Comparison of ENCODE assay signal across 8 cellular contexts in genomic region chr19:17473041-17473440, GRCh38. TPM values are rescaled to one million over a fixed set of nuclear protein-coding genes. Genes with fewer than 3 reads are reported as not detected.
DNase-seq lines count a peak whose midpoint lies in the region; ATAC-seq and FAIRE-seq lines count a peak whose summit lies in the region.
"Had no signal": no experiment of that assay in that cellular context is flagged by ENCODE, and none has a peak within 500 bp of the region (broad histone marks: within the 10 kb centered on the region; RNA-seq: fewer than 3 reads in every experiment).

No MANE protein-coding gene starts in this region.

- H3K36me3 Mint-ChIP-seq in activated naive CD8-positive, alpha-beta T cell treated with anti-CD3 and anti-CD28 coated beads, Interleukin-2, amount 10 ng/mL, durations not matched to agents 7 days and 5 days = no peaks in the 10 kb centered on the region
- H3K36me3 Mint-ChIP-seq in activated naive CD8-positive, alpha-beta T cell treated with anti-CD3 and anti-CD28 coated beads, Interleukin-2, amount 50 U/mL, for 24 hours (ENCODE audit: low read depth) = no peaks in the 10 kb centered on the region

- H3K36me3 ChIP-seq in small intestine (ENCODE audit: control insufficient read depth in 2 of 2, insufficient read depth in 2 of 2, low read length in 2 of 2) = no peaks in the 10 kb centered on the region
- H3K36me3 ChIP-seq: suprapubic skin had no signal

- DNase-seq in activated naive CD8-positive, alpha-beta T cell treated with anti-CD3 and anti-CD28 coated beads, Interleukin-2, amount 10 ng/mL, durations not matched to agents 7 days and 5 days = no peak
- DNase-seq in activated naive CD8-positive, alpha-beta T cell treated with anti-CD3 and anti-CD28 coated beads, Interleukin-2, amount 50 U/mL, for 24 hours = no peak
- DNase-seq in amniotic epithelial cell (ENCODE audit: low read depth) (peak; percentile 77), small intestine (peak; percentile 44), anterior cingulate cortex (lab: John Stamatoyannopoulos, UW) (no peak)
- DNase-seq: caudate nucleus had no signal

- H3K27ac ChIP-seq in small intestine (ENCODE audit: low read depth in 1 of 2, low read length in 1 of 2) = no peak overlapping the region
- H3K27ac ChIP-seq: suprapubic skin had no signal

- H3K27ac Mint-ChIP-seq in activated naive CD8-positive, alpha-beta T cell treated with anti-CD3 and anti-CD28 coated beads, Interleukin-2, amount 10 ng/mL, durations not matched to agents 7 days and 5 days = peak overlapping the region; percentile 30
- no peak overlapping the region for H3K27ac Mint-ChIP-seq in activated naive CD8-positive, alpha-beta T cell treated with anti-CD3 and anti-CD28 coated beads, Interleukin-2, amount 50 U/mL, for 24 hours

- no peaks in the 10 kb centered on the region for H3K9me3 Mint-ChIP-seq in activated naive CD8-positive, alpha-beta T cell treated with anti-CD3 and anti-CD28 coated beads, Interleukin-2, amount 10 ng/mL, durations not matched to agents 7 days and 5 days
- H3K9me3 Mint-ChIP-seq in activated naive CD8-positive, alpha-beta T cell treated with anti-CD3 and anti-CD28 coated beads, Interleukin-2, amount 50 U/mL, for 24 hours = no peaks in the 10 kb centered on the region

- no peaks in the 10 kb centered on the region for H3K4me1 ChIP-seq in small intestine (ENCODE audit: control insufficient read depth in 2 of 2, insufficient read depth in 1 of 2, low read depth in 1 of 2, low read length in 1 of 2)

- no peaks in the 10 kb centered on the region for H3K9me3 ChIP-seq in small intestine (ENCODE audit: control insufficient read depth, low read depth)
- H3K9me3 ChIP-seq: suprapubic skin had no signal

- peaks cover 22% of the 10 kb centered on the region for H3K4me1 Mint-ChIP-seq in activated naive CD8-positive, alpha-beta T cell treated with anti-CD3 and anti-CD28 coated beads, Interleukin-2, amount 10 ng/mL, durations not matched to agents 7 days and 5 days
- H3K4me1 Mint-ChIP-seq in activated naive CD8-positive, alpha-beta T cell treated with anti-CD3 and anti-CD28 coated beads, Interleukin-2, amount 50 U/mL, for 24 hours = peaks cover 24% of the 10 kb centered on the region

- FAIRE-seq in small intestine (lab: Jason Lieb, UNC) = no peak

- H3K27me3 Mint-ChIP-seq in activated naive CD8-positive, alpha-beta T cell treated with anti-CD3 and anti-CD28 coated beads, Interleukin-2, amount 10 ng/mL, durations not matched to agents 7 days and 5 days = peaks cover 11% of the 10 kb centered on the region
- no peaks in the 10 kb centered on the region for H3K27me3 Mint-ChIP-seq in activated naive CD8-positive, alpha-beta T cell treated with anti-CD3 and anti-CD28 coated beads, Interleukin-2, amount 50 U/mL, for 24 hours

- no peak overlapping the region for H3K4me3 ChIP-seq in small intestine (ENCODE audit: low read depth in 1 of 2, low read length in 2 of 2)
- H3K4me3 ChIP-seq: suprapubic skin had no signal

- H3K4me3 Mint-ChIP-seq in activated naive CD8-positive, alpha-beta T cell treated with anti-CD3 and anti-CD28 coated beads, Interleukin-2, amount 10 ng/mL, durations not matched to agents 7 days and 5 days = no peak overlapping the region
- H3K4me3 Mint-ChIP-seq in activated naive CD8-positive, alpha-beta T cell treated with anti-CD3 and anti-CD28 coated beads, Interleukin-2, amount 50 U/mL, for 24 hours = no peak overlapping the region

- POLR2A ChIA-PET in activated naive CD8-positive, alpha-beta T cell treated with anti-CD3 and anti-CD28 coated beads, Interleukin-2, amount 10 ng/mL, durations not matched to agents 7 days and 5 days (lab: Charles Lee) = no interaction called here

- H3K27me3 ChIP-seq in small intestine (ENCODE audit: control insufficient read depth in 2 of 2, insufficient read depth in 2 of 2, low read length in 2 of 2) = no peaks in the 10 kb centered on the region
- H3K27me3 ChIP-seq: suprapubic skin had no signal

- WGBS in small intestine, 3 donors = 46 to 72% (median 50%) methylated on average over 9 of the region's 9 CpGs

- ATAC-seq in activated naive CD8-positive, alpha-beta T cell treated with anti-CD3 and anti-CD28 coated beads, Interleukin-2, amount 10 ng/mL, durations not matched to agents 7 days and 5 days (ENCODE audit: low read depth) = no peak
- ATAC-seq in activated naive CD8-positive, alpha-beta T cell treated with anti-CD3 and anti-CD28 coated beads, Interleukin-2, amount 50 U/mL, for 24 hours = no peak
- no peak for ATAC-seq in GM18520 (IDR thresholded peaks at IDR 0.05; ENCODE audit: unreplicated experiment)

RNA-seq across cellular contexts. Expression of gene SLC27A1, which starts 2.7 kb away (rescaled TPM):
- 1 to 10 TPM; 8.4 to 9.8 TPM for total RNA-seq in activated naive CD8-positive, alpha-beta T cell treated with anti-CD3 and anti-CD28 coated beads, Interleukin-2, amount 10 ng/mL, durations not matched to agents 7 days and 5 days
- polyA plus RNA-seq in small intestine = 1 to 10 TPM in 2 of 3 donors, under 1 TPM in 1; 0.22 to 5.5 (median 1.1) TPM

RNA-seq across cellular contexts. Expression of gene NXNL1, which starts 12.3 kb away (rescaled TPM):
- not detected for total RNA-seq in activated naive CD8-positive, alpha-beta T cell treated with anti-CD3 and anti-CD28 coated beads, Interleukin-2, amount 10 ng/mL, durations not matched to agents 7 days and 5 days
- not detected for polyA plus RNA-seq in small intestine
- total RNA-seq: suprapubic skin had no signal

RNA-seq across cellular contexts. Expression of gene TMEM221, which starts 24.6 kb away (rescaled TPM):
- total RNA-seq in activated naive CD8-positive, alpha-beta T cell treated with anti-CD3 and anti-CD28 coated beads, Interleukin-2, amount 10 ng/mL, durations not matched to agents 7 days and 5 days = not detected
- polyA plus RNA-seq in small intestine = under 1 TPM in 1 of 3 donors, not detected in 2; 0.07 TPM

RNA-seq across cellular contexts. Expression of gene PGLS, which starts 38.4 kb away (rescaled TPM):
- total RNA-seq in activated naive CD8-positive, alpha-beta T cell treated with anti-CD3 and anti-CD28 coated beads, Interleukin-2, amount 10 ng/mL, durations not matched to agents 7 days and 5 days = 10 to 100 TPM; 85.4 to 90.3 TPM
- 100 to 1,000 TPM in 2 of 3 donors, 10 to 100 TPM in 1; 99.0 to 116 (median 111) TPM for polyA plus RNA-seq in small intestine

RNA-seq across cellular contexts. Expression of gene MVB12A, which starts 53.2 kb away (rescaled TPM):
- 10 to 100 TPM; 34.1 to 40.3 TPM for total RNA-seq in activated naive CD8-positive, alpha-beta T cell treated with anti-CD3 and anti-CD28 coated beads, Interleukin-2, amount 10 ng/mL, durations not matched to agents 7 days and 5 days
- polyA plus RNA-seq in small intestine = 100 to 1,000 TPM in 1 of 3 donors, 10 to 100 TPM in 2; 71.3 to 117 (median 84.8) TPM

Comparison
In these comparisons a context has a peak if more than half of its experiments do, and no peak if none do; other contexts are left out.
1. DNase-seq: peak in amniotic epithelial cell (single experiment) and small intestine (single experiment); none in activated naive CD8-positive, alpha-beta T cell treated with anti-CD3 and anti-CD28 coated beads, Interleukin-2, amount 10 ng/mL, durations not matched to agents 7 days and 5 days (single experiment), activated naive CD8-positive, alpha-beta T cell treated with anti-CD3 and anti-CD28 coated beads, Interleukin-2, amount 50 U/mL, for 24 hours (single experiment) and anterior cingulate cortex (0 of 58).